ENCODE assay signal across 1 cellular context in the genomic region with DNA sequence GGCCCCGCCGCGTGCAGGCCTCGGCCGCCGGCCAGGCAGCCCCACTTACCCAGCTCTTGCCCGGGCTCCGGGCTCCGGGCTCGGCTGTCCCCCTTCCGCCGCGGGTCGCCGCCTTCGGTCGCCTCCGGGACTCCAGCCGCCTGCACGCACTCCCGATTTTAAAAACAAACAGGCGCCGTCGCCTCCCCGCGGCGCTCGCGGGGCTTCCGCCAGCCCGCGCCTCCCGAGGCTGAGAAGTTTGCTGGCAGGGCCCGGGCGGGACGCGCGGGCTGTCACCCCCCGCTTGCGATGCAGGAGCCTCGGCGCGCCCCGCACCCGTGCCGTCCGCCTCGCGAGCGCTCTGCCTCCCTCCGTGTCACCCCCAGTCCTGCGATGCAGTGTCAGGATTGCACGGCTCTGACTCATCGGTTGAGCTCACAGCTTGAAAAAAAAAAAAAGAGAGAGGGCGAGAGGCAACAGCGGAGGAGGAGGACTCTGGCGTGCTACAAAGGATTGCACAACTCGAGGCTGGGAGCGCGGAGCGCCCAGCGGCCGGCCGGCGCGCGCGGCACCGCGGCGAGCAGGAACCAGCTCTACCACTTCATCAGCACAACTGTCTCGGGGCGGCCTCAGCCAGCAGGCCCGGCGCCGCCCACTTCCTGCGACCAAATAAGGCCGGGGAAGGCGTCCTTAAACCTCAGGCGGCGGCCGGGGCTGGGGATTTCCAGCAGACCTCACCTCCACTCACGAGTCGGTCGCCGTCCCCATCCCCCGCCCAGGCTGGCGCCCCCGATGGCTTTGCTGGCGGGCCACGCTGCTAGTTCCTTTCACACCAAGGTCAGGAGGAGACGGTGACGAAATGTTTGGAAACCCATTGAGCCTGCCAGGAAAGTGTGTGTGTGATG.
TF ChIP-seq lines count a peak whose summit lies in the region.

No MANE protein-coding gene starts in this region.

TF ChIP-seq in HepG2, 621 proteins besides CTCF, POLR2A, EP300 and RAD21 (continued from another document and continues in another):
- TF ChIP-seq, protein P1, sequence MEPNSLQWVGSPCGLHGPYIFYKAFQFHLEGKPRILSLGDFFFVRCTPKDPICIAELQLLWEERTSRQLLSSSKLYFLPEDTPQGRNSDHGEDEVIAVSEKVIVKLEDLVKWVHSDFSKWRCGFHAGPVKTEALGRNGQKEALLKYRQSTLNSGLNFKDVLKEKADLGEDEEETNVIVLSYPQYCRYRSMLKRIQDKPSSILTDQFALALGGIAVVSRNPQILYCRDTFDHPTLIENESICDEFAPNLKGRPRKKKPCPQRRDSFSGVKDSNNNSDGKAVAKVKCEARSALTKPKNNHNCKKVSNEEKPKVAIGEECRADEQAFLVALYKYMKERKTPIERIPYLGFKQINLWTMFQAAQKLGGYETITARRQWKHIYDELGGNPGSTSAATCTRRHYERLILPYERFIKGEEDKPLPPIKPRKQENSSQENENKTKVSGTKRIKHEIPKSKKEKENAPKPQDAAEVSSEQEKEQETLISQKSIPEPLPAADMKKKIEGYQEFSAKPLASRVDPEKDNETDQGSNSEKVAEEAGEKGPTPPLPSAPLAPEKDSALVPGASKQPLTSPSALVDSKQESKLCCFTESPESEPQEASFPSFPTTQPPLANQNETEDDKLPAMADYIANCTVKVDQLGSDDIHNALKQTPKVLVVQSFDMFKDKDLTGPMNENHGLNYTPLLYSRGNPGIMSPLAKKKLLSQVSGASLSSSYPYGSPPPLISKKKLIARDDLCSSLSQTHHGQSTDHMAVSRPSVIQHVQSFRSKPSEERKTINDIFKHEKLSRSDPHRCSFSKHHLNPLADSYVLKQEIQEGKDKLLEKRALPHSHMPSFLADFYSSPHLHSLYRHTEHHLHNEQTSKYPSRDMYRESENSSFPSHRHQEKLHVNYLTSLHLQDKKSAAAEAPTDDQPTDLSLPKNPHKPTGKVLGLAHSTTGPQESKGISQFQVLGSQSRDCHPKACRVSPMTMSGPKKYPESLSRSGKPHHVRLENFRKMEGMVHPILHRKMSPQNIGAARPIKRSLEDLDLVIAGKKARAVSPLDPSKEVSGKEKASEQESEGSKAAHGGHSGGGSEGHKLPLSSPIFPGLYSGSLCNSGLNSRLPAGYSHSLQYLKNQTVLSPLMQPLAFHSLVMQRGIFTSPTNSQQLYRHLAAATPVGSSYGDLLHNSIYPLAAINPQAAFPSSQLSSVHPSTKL (CRISPR knock-in tag; IDR thresholded peaks at IDR 0.05): peak; percentile 83
- TF ChIP-seq MXI1 (IDR thresholded peaks at IDR 0.05; ENCODE audit: borderline replicate concordance, low read depth, low read length) (peak; percentile 83; the same call in 2 of the 3 replicates), ISL2 (CRISPR knock-in tag; IDR thresholded peaks at IDR 0.05) (peak; percentile 53; the same call in 1 of the 2 replicates), ZNF607 (CRISPR knock-in tag; IDR thresholded peaks at IDR 0.05; ENCODE audit: borderline replicate concordance) (no peak; the same call in 1 of the 2 replicates), ZNF737 (CRISPR knock-in tag; IDR thresholded peaks at IDR 0.05; ENCODE audit: borderline replicate concordance) (no peak), ZNF629 (CRISPR knock-in tag; conservative IDR thresholded peaks at IDR 0.05) (peak; percentile 98), KAT8 (CRISPR knock-in tag; IDR thresholded peaks at IDR 0.05) (peak; percentile 68), NCOR1 (IDR thresholded peaks at IDR 0.05; ENCODE audit: borderline replicate concordance, low read length) (peak; percentile 83; the same call in 1 of the 2 replicates), ZNF205 (CRISPR knock-in tag; IDR thresholded peaks at IDR 0.05) (peak; percentile 83; the same call in 1 of the 2 replicates), ZNF30 (CRISPR knock-in tag; IDR thresholded peaks at IDR 0.05) (no peak), HES4 (CRISPR knock-in tag; IDR thresholded peaks at IDR 0.05; ENCODE audit: borderline replicate concordance) (0 out of 2 replicates have a peak, but pooled peaks have one; percentile 21), SRSF4 (IDR thresholded peaks at IDR 0.05; ENCODE audit: low read depth, low read length, poor library complexity, severe bottlenecking) (no peak), ZFYVE20 (CRISPR knock-in tag; IDR thresholded peaks at IDR 0.05; ENCODE audit: borderline replicate concordance, low read depth) (0 out of 2 replicates have a peak, but pooled peaks have one; percentile 22), DPF2 (CRISPR knock-in tag; IDR thresholded peaks at IDR 0.05; ENCODE audit: borderline replicate concordance, low read depth) (peak; percentile 70; the same call in 1 of the 2 replicates), XRCC5 (optimal IDR thresholded peaks at IDR 0.05; ENCODE audit: low read length) (peak; percentile 83)
- TF ChIP-seq, protein P2, sequence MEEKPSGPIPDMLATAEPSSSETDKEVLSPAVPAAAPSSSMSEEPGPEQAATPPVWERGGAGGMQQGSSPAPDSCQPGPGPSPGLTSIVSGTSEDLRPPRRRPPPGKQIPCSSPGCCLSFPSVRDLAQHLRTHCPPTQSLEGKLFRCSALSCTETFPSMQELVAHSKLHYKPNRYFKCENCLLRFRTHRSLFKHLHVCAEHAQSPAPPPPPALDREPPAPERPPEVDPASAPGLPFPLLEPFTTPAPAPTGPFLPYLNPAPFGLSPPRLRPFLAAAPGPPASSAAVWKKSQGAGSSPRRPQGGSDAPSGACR (CRISPR knock-in tag; IDR thresholded peaks at IDR 0.05): no peak
- TF ChIP-seq, protein P3, sequence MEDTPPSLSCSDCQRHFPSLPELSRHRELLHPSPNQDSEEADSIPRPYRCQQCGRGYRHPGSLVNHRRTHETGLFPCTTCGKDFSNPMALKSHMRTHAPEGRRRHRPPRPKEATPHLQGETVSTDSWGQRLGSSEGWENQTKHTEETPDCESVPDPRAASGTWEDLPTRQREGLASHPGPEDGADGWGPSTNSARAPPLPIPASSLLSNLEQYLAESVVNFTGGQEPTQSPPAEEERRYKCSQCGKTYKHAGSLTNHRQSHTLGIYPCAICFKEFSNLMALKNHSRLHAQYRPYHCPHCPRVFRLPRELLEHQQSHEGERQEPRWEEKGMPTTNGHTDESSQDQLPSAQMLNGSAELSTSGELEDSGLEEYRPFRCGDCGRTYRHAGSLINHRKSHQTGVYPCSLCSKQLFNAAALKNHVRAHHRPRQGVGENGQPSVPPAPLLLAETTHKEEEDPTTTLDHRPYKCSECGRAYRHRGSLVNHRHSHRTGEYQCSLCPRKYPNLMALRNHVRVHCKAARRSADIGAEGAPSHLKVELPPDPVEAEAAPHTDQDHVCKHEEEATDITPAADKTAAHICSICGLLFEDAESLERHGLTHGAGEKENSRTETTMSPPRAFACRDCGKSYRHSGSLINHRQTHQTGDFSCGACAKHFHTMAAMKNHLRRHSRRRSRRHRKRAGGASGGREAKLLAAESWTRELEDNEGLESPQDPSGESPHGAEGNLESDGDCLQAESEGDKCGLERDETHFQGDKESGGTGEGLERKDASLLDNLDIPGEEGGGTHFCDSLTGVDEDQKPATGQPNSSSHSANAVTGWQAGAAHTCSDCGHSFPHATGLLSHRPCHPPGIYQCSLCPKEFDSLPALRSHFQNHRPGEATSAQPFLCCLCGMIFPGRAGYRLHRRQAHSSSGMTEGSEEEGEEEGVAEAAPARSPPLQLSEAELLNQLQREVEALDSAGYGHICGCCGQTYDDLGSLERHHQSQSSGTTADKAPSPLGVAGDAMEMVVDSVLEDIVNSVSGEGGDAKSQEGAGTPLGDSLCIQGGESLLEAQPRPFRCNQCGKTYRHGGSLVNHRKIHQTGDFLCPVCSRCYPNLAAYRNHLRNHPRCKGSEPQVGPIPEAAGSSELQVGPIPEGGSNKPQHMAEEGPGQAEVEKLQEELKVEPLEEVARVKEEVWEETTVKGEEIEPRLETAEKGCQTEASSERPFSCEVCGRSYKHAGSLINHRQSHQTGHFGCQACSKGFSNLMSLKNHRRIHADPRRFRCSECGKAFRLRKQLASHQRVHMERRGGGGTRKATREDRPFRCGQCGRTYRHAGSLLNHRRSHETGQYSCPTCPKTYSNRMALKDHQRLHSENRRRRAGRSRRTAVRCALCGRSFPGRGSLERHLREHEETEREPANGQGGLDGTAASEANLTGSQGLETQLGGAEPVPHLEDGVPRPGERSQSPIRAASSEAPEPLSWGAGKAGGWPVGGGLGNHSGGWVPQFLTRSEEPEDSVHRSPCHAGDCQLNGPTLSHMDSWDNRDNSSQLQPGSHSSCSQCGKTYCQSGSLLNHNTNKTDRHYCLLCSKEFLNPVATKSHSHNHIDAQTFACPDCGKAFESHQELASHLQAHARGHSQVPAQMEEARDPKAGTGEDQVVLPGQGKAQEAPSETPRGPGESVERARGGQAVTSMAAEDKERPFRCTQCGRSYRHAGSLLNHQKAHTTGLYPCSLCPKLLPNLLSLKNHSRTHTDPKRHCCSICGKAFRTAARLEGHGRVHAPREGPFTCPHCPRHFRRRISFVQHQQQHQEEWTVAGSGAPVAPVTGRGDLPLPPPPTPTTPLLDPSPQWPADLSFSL (CRISPR knock-in tag; IDR thresholded peaks at IDR 0.05): no peak
- TF ChIP-seq, protein P4, sequence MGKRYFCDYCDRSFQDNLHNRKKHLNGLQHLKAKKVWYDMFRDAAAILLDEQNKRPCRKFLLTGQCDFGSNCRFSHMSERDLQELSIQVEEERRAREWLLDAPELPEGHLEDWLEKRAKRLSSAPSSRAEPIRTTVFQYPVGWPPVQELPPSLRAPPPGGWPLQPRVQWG (CRISPR knock-in tag; IDR thresholded peaks at IDR 0.05; ENCODE audit: borderline replicate concordance, low read depth): no peak
- TF ChIP-seq, protein P5, sequence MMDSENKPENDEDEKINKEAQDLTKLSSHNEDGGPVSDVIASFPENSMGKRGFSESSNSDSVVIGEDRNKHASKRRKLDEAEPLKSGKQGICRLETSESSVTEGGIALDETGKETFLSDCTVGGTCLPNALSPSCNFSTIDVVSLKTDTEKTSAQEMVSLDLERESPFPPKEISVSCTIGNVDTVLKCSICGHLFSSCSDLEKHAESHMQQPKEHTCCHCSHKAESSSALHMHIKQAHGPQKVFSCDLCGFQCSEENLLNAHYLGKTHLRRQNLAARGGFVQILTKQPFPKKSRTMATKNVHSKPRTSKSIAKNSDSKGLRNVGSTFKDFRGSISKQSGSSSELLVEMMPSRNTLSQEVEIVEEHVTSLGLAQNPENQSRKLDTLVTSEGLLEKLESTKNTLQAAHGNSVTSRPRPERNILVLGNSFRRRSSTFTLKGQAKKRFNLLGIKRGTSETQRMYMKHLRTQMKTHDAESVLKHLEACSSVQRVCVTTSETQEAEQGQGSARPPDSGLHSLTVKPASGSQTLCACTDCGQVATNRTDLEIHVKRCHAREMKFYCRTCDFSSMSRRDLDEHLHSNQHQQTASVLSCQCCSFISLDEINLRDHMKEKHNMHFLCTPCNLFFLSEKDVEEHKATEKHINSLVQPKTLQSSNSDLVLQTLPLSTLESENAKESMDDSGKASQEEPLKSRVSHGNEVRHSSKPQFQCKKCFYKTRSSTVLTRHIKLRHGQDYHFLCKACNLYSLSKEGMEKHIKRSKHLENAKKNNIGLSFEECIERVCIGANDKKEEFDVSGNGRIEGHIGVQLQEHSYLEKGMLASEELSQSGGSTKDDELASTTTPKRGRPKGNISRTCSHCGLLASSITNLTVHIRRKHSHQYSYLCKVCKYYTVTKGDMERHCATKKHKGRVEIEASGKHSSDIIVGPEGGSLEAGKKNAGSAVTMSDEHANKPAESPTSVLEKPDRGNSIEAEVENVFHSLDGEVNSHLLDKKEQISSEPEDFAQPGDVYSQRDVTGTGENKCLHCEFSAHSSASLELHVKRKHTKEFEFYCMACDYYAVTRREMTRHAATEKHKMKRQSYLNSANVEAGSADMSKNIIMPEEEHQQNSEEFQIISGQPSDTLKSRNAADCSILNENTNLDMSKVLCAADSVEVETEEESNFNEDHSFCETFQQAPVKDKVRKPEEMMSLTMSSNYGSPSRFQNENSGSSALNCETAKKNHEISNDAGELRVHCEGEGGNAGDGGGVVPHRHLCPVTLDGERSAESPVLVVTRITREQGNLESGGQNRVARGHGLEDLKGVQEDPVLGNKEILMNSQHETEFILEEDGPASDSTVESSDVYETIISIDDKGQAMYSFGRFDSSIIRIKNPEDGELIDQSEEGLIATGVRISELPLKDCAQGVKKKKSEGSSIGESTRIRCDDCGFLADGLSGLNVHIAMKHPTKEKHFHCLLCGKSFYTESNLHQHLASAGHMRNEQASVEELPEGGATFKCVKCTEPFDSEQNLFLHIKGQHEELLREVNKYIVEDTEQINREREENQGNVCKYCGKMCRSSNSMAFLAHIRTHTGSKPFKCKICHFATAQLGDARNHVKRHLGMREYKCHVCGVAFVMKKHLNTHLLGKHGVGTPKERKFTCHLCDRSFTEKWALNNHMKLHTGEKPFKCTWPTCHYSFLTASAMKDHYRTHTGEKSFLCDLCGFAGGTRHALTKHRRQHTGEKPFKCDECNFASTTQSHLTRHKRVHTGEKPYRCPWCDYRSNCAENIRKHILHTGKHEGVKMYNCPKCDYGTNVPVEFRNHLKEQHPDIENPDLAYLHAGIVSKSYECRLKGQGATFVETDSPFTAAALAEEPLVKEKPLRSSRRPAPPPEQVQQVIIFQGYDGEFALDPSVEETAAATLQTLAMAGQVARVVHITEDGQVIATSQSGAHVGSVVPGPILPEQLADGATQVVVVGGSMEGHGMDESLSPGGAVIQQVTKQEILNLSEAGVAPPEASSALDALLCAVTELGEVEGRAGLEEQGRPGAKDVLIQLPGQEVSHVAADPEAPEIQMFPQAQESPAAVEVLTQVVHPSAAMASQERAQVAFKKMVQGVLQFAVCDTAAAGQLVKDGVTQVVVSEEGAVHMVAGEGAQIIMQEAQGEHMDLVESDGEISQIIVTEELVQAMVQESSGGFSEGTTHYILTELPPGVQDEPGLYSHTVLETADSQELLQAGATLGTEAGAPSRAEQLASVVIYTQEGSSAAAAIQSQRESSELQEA (CRISPR knock-in tag; IDR thresholded peaks at IDR 0.05; ENCODE audit: not compliant biosample characterization): no peak
- TF ChIP-seq, protein P6, sequence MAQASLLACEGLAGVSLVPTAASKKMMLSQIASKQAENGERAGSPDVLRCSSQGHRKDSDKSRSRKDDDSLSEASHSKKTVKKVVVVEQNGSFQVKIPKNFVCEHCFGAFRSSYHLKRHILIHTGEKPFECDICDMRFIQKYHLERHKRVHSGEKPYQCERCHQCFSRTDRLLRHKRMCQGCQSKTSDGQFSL (CRISPR knock-in tag; IDR thresholded peaks at IDR 0.05): 0 out of 2 replicates have a peak, but pooled peaks have one; percentile 9
- TF ChIP-seq, protein P7, sequence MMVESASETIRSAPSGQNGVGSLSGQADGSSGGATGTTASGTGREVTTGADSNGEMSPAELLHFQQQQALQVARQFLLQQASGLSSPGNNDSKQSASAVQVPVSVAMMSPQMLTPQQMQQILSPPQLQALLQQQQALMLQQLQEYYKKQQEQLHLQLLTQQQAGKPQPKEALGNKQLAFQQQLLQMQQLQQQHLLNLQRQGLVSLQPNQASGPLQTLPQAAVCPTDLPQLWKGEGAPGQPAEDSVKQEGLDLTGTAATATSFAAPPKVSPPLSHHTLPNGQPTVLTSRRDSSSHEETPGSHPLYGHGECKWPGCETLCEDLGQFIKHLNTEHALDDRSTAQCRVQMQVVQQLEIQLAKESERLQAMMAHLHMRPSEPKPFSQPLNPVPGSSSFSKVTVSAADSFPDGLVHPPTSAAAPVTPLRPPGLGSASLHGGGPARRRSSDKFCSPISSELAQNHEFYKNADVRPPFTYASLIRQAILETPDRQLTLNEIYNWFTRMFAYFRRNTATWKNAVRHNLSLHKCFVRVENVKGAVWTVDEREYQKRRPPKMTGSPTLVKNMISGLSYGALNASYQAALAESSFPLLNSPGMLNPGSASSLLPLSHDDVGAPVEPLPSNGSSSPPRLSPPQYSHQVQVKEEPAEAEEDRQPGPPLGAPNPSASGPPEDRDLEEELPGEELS (CRISPR knock-in tag; IDR thresholded peaks at IDR 0.05): peak; percentile 78
